ENCODE assay signal across 18 cellular contexts in genomic region chr2:172513524-172513900, GRCh38.
"Had no signal": no experiment of that assay in that cellular context is flagged by ENCODE, and none has a peak within 500 bp of the region (broad histone marks: within the 10 kb centered on the region; RNA-seq: fewer than 3 reads in every experiment).

No MANE protein-coding gene starts in this region.

- DNase-seq: activated CD4-positive, alpha-beta T cell treated with anti-CD3 and anti-CD28 coated beads for 4 hours; activated CD4-positive, alpha-beta T cell treated with anti-CD3 and anti-CD28 coated beads, Interleukin-2, amount 50 U/mL, for 48 hours; activated CD4-positive, CD25-positive, alpha-beta regulatory T cell; activated naive CD4-positive, alpha-beta T cell treated with anti-CD3 and anti-CD28 coated beads, Interleukin-2, amount 10 ng/mL, durations not matched to agents 7 days and 5 days; activated T-cell treated with anti-CD3 and anti-CD28 coated beads, Interleukin-2, amount 50 U/mL, for 48 hours; body of pancreas; cortex of kidney; foreskin fibroblast; islet precursor cell; mesenchymal stem cell; naive thymus-derived CD4-positive, alpha-beta T cell; stimulated activated CD4-positive, alpha-beta T cell treated with anti-CD3 and anti-CD28 coated beads, Interleukin-15, amount 100 ng/mL, for 24 hours; stimulated activated naive B cell treated with anti-CD40 and anti-IgM and Interleukin-4, amounts not matched to agents 10 μg/mL and 1 μg/mL and 100 μg/mL, for 72 hours; transverse colon had no signal

- H3K4me3 ChIP-seq: body of pancreas, cardiac muscle cell, heart right ventricle, smooth muscle cell, transverse colon had no signal

- H3K4me1 ChIP-seq: body of pancreas, heart right ventricle, transverse colon had no signal

- H3K4me1 Mint-ChIP-seq: neural crest cell had no signal

- H3K4me3 Mint-ChIP-seq: activated naive CD4-positive, alpha-beta T cell treated with anti-CD3 and anti-CD28 coated beads, Interleukin-2, amount 10 ng/mL, durations not matched to agents 7 days and 5 days; neural crest cell had no signal

- H3K27ac Mint-ChIP-seq: activated naive CD4-positive, alpha-beta T cell treated with anti-CD3 and anti-CD28 coated beads, Interleukin-2, amount 10 ng/mL, durations not matched to agents 7 days and 5 days had no signal

- H3K27ac ChIP-seq: body of pancreas, cardiac muscle cell, heart right ventricle, transverse colon had no signal

- H3K27me3 ChIP-seq: body of pancreas, cardiac muscle cell, heart right ventricle, transverse colon had no signal

- H3K36me3 ChIP-seq: cardiac muscle cell, transverse colon had no signal

- ATAC-seq: body of pancreas had no signal

- H3K27me3 Mint-ChIP-seq: activated naive CD4-positive, alpha-beta T cell treated with anti-CD3 and anti-CD28 coated beads, Interleukin-2, amount 10 ng/mL, durations not matched to agents 7 days and 5 days; naive thymus-derived CD4-positive, alpha-beta T cell; stimulated activated naive B cell treated with anti-CD40 and anti-IgM and Interleukin-4, amounts not matched to agents 10 μg/mL and 1 μg/mL and 100 μg/mL, for 72 hours had no signal
